Comparison of ENCODE assay signal across 8 cellular contexts in the genomic region with DNA sequence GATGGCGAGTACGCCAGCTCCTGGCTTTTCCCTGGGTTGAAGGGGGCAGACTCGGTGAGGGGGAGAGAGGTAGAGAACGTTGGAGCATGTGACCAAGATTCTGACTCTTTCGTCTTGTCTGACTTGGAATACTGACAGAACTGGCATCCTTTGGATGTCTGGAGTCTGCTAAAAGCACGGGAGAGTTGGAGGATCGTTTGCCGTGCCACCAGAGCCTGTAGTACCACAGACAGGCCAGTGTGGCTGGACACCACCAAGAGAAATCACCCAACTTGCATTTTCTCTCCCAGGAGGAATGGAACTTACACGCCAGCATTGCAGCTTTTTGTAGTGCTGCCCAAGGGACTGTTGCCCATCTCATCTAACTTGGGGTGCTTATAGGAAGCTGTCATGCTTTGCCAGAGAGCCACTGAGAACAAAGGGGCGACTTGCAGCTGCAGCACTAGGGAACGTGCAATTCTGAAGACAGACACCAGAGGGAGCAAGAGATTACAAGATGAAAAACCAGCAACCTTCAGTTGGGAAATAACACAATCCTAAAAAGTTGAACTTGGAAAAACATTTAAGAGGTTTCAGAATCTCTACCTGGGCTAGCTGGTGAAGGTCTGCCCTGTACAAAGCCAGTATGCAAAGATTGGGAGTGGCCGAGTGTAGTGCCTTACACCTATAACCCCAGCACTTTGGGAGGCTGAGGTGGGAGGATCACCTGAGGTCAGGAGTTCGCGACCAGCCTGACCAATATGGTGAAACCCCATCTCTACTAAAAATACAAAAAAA. TPM values are rescaled to one million over a fixed set of nuclear protein-coding genes. Genes with fewer than 3 reads are reported as not detected.
A peak's percentile ranks its signal among the peaks of the same experiment; 100 is the strongest.
DNase-seq lines count a peak whose midpoint lies in the region; ATAC-seq and TF ChIP-seq lines count a peak whose summit lies in the region.

No MANE protein-coding gene starts in this region.

- H3K4me1 Mint-ChIP-seq in activated CD4-positive, alpha-beta T cell treated with anti-CD3 and anti-CD28 coated beads, Interleukin-2, amount 10 ng/mL, durations not matched to agents 24 days and 14 days: peaks cover 3% of the 10 kb centered on the region
- H3K4me1 Mint-ChIP-seq in dendritic cell treated with granulocyte-macrophage colony-stimulating factor and Interleukin-4, amounts not matched to agents 40 ng/mL and 50 ng/mL, for 4 days (ENCODE audit: low read depth): peaks cover 5% of the 10 kb centered on the region

- H3K36me3 Mint-ChIP-seq in activated CD4-positive, alpha-beta T cell treated with anti-CD3 and anti-CD28 coated beads, Interleukin-2, amount 10 ng/mL, durations not matched to agents 24 days and 14 days (ENCODE audit: low read depth): peaks cover 24% of the 10 kb centered on the region
- peaks cover 45% of the 10 kb centered on the region for H3K36me3 Mint-ChIP-seq in dendritic cell treated with granulocyte-macrophage colony-stimulating factor and Interleukin-4, amounts not matched to agents 40 ng/mL and 50 ng/mL, for 4 days (ENCODE audit: low read depth)

- no peak overlapping the region for H3K27ac Mint-ChIP-seq in activated CD4-positive, alpha-beta T cell treated with anti-CD3 and anti-CD28 coated beads, Interleukin-2, amount 10 ng/mL, durations not matched to agents 24 days and 14 days
- peak overlapping the region; percentile 47 for H3K27ac Mint-ChIP-seq in dendritic cell treated with granulocyte-macrophage colony-stimulating factor and Interleukin-4, amounts not matched to agents 40 ng/mL and 50 ng/mL, for 4 days

- WGBS in lung, 2 donors: 70% methylated on average over 14 of the region's 14 CpGs

- H3K4me3 Mint-ChIP-seq in activated CD4-positive, alpha-beta T cell treated with anti-CD3 and anti-CD28 coated beads, Interleukin-2, amount 10 ng/mL, durations not matched to agents 24 days and 14 days: no peak overlapping the region
- H3K4me3 Mint-ChIP-seq in dendritic cell treated with granulocyte-macrophage colony-stimulating factor and Interleukin-4, amounts not matched to agents 40 ng/mL and 50 ng/mL, for 4 days: no peak overlapping the region

- intact Hi-C loops in activated CD4-positive, alpha-beta T cell treated with anti-CD3 and anti-CD28 coated beads, Interleukin-2, amount 10 ng/mL, durations not matched to agents 24 days and 14 days (cut with micrococcal nuclease): loop anchor here (1.0 to 5.0 kb wide), 3 partner anchors 166 to 430 kb away; no protein-coding TSS in a partner anchor
- intact Hi-C loops in dendritic cell treated with granulocyte-macrophage colony-stimulating factor and Interleukin-4, amounts not matched to agents 40 ng/mL and 50 ng/mL, for 4 days (cut with micrococcal nuclease): loop anchor here (1.0 kb wide), 1 partner anchor 207 kb away; no protein-coding TSS in a partner anchor

- H3K4me1 ChIP-seq in lung (ENCODE audit: control insufficient read depth in 2 of 2, insufficient read depth in 2 of 2, low read length in 2 of 2): no peaks in the 10 kb centered on the region

- TF ChIP-seq CTCF in AG10803 (conservative IDR thresholded peaks at IDR 0.05; ENCODE audit: low read length): peak; percentile 94
- peak; percentile 55 for TF ChIP-seq CTCF in GM20000 (IDR thresholded peaks at IDR 0.05; ENCODE audit: extremely low read depth, missing control alignments)
- TF ChIP-seq CTCF in lung (IDR thresholded peaks at IDR 0.05; ENCODE audit: control extremely low read depth, extremely low read depth): peak; percentile 88

- H3K36me3 ChIP-seq in lung (ENCODE audit: control insufficient read depth in 2 of 2, insufficient read depth in 2 of 2, low read length in 2 of 2): peaks cover 11 to 18% of the 10 kb centered on the region in 2 donors

- no peaks in the 10 kb centered on the region for H3K27me3 ChIP-seq in lung (ENCODE audit: control insufficient read depth, insufficient read depth)

- no peak overlapping the region for H3K27ac ChIP-seq in lung (ENCODE audit: low read depth in 1 of 2, low read length in 1 of 2)

- H3K9me3 Mint-ChIP-seq in activated CD4-positive, alpha-beta T cell treated with anti-CD3 and anti-CD28 coated beads, Interleukin-2, amount 10 ng/mL, durations not matched to agents 24 days and 14 days: no peaks in the 10 kb centered on the region
- H3K9me3 Mint-ChIP-seq in dendritic cell treated with granulocyte-macrophage colony-stimulating factor and Interleukin-4, amounts not matched to agents 40 ng/mL and 50 ng/mL, for 4 days: peaks cover 9% of the 10 kb centered on the region

- peak; percentile 67 for DNase-seq in AG10803 (ENCODE audit: low read depth)
- DNase-seq in GM20000 (ENCODE audit: low spot score): peak; percentile 69
- DNase-seq in NCI-H446 treated with DMSO at 0.1 percent for 48 hours (lab: John Stamatoyannopoulos, UW): peak; percentile 12
- DNase-seq in activated CD4-positive, alpha-beta T cell treated with anti-CD3 and anti-CD28 coated beads, Interleukin-2, amount 10 ng/mL, durations not matched to agents 24 days and 14 days: peak; percentile 90
- peak; percentile 56 for DNase-seq in lung (ENCODE audit: low spot score)
- peak; percentile 7 for DNase-seq in stimulated activated CD8-positive, alpha-beta memory T cell treated with anti-CD3 and anti-CD28 coated beads, Interleukin-4, amount 100 ng/mL, for 24 hours (ENCODE audit: low read depth)

- peak; percentile 81 for ATAC-seq in lung (ENCODE audit: insufficient read depth, low FRiP score)
- no peak for ATAC-seq in GM19397 (IDR thresholded peaks at IDR 0.05; ENCODE audit: unreplicated experiment)

- no peaks in the 10 kb centered on the region for H3K27me3 Mint-ChIP-seq in activated CD4-positive, alpha-beta T cell treated with anti-CD3 and anti-CD28 coated beads, Interleukin-2, amount 10 ng/mL, durations not matched to agents 24 days and 14 days
- no peaks in the 10 kb centered on the region for H3K27me3 Mint-ChIP-seq in dendritic cell treated with granulocyte-macrophage colony-stimulating factor and Interleukin-4, amounts not matched to agents 40 ng/mL and 50 ng/mL, for 4 days

- no peak overlapping the region for H3K4me3 ChIP-seq in AG10803 (ENCODE audit: low read length)
- H3K4me3 ChIP-seq in lung: no peak overlapping the region

- H3K9me3 ChIP-seq in lung (ENCODE audit: control insufficient read depth in 2 of 2, insufficient read depth in 1 of 2, low read length in 1 of 2): no peaks in the 10 kb centered on the region

RNA-seq across cellular contexts. Expression of gene PSMG2, which starts 24.1 kb away (rescaled TPM):
- total RNA-seq in activated CD4-positive, alpha-beta T cell treated with anti-CD3 and anti-CD28 coated beads, Interleukin-2, amount 10 ng/mL, durations not matched to agents 24 days and 14 days: 109 and 111 TPM in 2 replicates
- 10 to 100 TPM; 53.3 to 60.7 TPM for total RNA-seq in lung
- 100 to 1,000 TPM in 1 of 2 donors, 10 to 100 TPM in 1; 61.8 to 117 TPM for polyA plus RNA-seq in lung

RNA-seq across cellular contexts. Expression of gene CEP76, which starts 24.4 kb away (rescaled TPM):
- 14.4 and 16.3 TPM in 2 replicates for total RNA-seq in activated CD4-positive, alpha-beta T cell treated with anti-CD3 and anti-CD28 coated beads, Interleukin-2, amount 10 ng/mL, durations not matched to agents 24 days and 14 days
- 10 to 100 TPM in 1 of 2 donors, 1 to 10 TPM in 1; 4.4 to 10.4 TPM for total RNA-seq in lung
- polyA plus RNA-seq in lung: 1 to 10 TPM; 3.0 to 3.5 TPM

Comparison
In these comparisons a context has a peak if more than half of its experiments do, and no peak if none do; other contexts are left out.
1. DNase-seq: peak in every context shown above with its lines; median percentile 90 in activated CD4-positive, alpha-beta T cell treated with anti-CD3 and anti-CD28 coated beads, Interleukin-2, amount 10 ng/mL, durations not matched to agents 24 days and 14 days; 69 in GM20000; 67 in AG10803; 56 in lung; 12 in NCI-H446 treated with DMSO at 0.1 percent for 48 hours; 7 in stimulated activated CD8-positive, alpha-beta memory T cell treated with anti-CD3 and anti-CD28 coated beads, Interleukin-4, amount 100 ng/mL, for 24 hours.